In the genomic region with DNA sequence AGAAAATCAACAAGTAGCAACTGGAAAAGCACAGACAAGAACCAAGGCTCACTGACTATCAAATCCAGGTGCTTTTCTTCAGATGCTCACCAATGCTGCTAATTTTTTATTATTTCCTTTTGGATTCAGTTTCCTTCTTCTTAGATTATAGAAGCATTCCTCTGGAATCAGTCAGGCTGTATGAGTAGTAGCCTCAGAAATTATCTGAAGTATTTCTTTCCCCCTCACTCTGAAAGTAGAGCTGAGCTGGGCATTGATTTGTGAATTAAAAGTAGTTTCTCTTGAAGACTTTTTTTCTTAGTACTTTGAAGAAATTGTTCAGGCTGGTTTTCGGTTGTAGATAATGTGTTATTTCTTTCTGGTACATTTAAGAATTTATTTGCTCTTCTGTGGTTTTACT, we compare ENCODE assay signal across 17 cellular contexts.
DNase-seq lines count a peak whose midpoint lies in the region; ATAC-seq and TF ChIP-seq lines count a peak whose summit lies in the region.
"Had no signal": no experiment of that assay in that cellular context is flagged by ENCODE, and none has a peak within 500 bp of the region (broad histone marks: within the 10 kb centered on the region; RNA-seq: fewer than 3 reads in every experiment).

No MANE protein-coding gene starts in this region.

- no peak overlapping the region for H3K4me3 ChIP-seq in fibroblast of mammary gland (ENCODE audit: control insufficient read depth, low read depth, low read length)
- no peak overlapping the region for H3K4me3 ChIP-seq in MG63

- no peaks in the 10 kb centered on the region for H3K36me3 ChIP-seq in MG63

- H3K27me3 ChIP-seq in MG63, result no peaks in the 10 kb centered on the region

- ATAC-seq in GM21786 (IDR thresholded peaks at IDR 0.05; ENCODE audit: unreplicated experiment), result no peak
- ATAC-seq: HepG2, PC-3 had no signal

- no peak for TF ChIP-seq CTCF in fibroblast of mammary gland (conservative IDR thresholded peaks at IDR 0.05; ENCODE audit: control insufficient read depth, insufficient read depth, low read depth, low read length)

- DNase-seq in HS-5 (ENCODE audit: low read depth) (peak; percentile 39), astrocyte of the hippocampus (ENCODE audit: low read depth, low spot score) (peak; percentile 53), fibroblast of mammary gland (ENCODE audit: low read depth) (peak; percentile 2), renal cortical epithelial cell (ENCODE audit: low read depth) (peak; percentile 14), NCI-H446 (lab: John Stamatoyannopoulos, UW) (no peak), MG63 (no peak)
- DNase-seq: COR-L47, DMS153, GF-D8, NCI-H1048, NCI-H1436, NCI-H1930, NCI-H345, NCI-H526, PC-3 had no signal

- no peaks in the 10 kb centered on the region for H3K9me3 ChIP-seq in MG63

Comparison
In these comparisons a context has a peak if more than half of its experiments do, and no peak if none do; other contexts are left out.
1. DNase-seq: peak in HS-5 (single experiment), astrocyte of the hippocampus (single experiment), fibroblast of mammary gland (single experiment) and renal cortical epithelial cell (single experiment); none in NCI-H446 (0 of 2) and MG63 (single experiment).